In the genomic region with DNA sequence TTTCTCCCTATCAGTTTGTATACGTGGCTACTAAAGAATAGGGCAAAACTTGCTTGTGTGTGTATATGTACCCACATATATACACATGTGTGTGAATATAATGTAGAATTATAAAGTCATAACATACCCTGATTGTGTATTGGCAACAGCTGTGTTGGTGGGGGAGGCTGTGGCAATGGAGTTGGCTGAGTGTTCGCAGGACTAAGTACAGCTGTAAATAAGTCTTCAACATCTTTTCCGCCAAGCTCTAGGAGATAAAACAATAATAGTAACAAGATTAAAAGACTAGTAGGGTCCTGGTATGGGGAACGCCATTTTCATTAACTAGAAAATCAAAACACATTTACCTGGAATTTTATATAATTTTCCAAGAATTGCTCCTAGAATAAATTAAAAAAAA, we compare ENCODE assay signal across 26 cellular contexts.
A peak's percentile ranks its signal among the peaks of the same experiment; 100 is the strongest.
DNase-seq lines count a peak whose midpoint lies in the region; ATAC-seq and FAIRE-seq lines count a peak whose summit lies in the region.
"Had no signal": no experiment of that assay in that cellular context is flagged by ENCODE, and none has a peak within 500 bp of the region (broad histone marks: within the 10 kb centered on the region; RNA-seq: fewer than 3 reads in every experiment).

No MANE protein-coding gene starts in this region.

- no peaks in the 10 kb centered on the region for H3K27me3 ChIP-seq in CD4-positive, CD25-positive, alpha-beta regulatory T cell (ENCODE audit: control insufficient read depth, insufficient read depth, low read length)
- H3K27me3 ChIP-seq: BE2C had no signal

- H3K9me3 Mint-ChIP-seq in CD4-positive, CD25-positive, alpha-beta regulatory T cell, result no peaks in the 10 kb centered on the region
- H3K9me3 Mint-ChIP-seq in effector memory CD8-positive, alpha-beta T cell, result no peaks in the 10 kb centered on the region
- H3K9me3 Mint-ChIP-seq: CD4-positive, alpha-beta T cell; CD8-positive, alpha-beta memory T cell had no signal

- H3K36me3 Mint-ChIP-seq in CD4-positive, CD25-positive, alpha-beta regulatory T cell, result peaks cover 55% of the 10 kb centered on the region
- peaks cover 47% of the 10 kb centered on the region for H3K36me3 Mint-ChIP-seq in effector memory CD8-positive, alpha-beta T cell (ENCODE audit: insufficient read depth)

- H3K27ac ChIP-seq in CD4-positive, CD25-positive, alpha-beta regulatory T cell (ENCODE audit: insufficient read depth, low read length, poor library complexity, severe bottlenecking), result no peak overlapping the region
- H3K27ac ChIP-seq: 22Rv1, A549, C4-2B, GM23248 had no signal

- H3K4me3 Mint-ChIP-seq in CD4-positive, CD25-positive, alpha-beta regulatory T cell, result no peak overlapping the region
- no peak overlapping the region for H3K4me3 Mint-ChIP-seq in effector memory CD8-positive, alpha-beta T cell
- H3K4me3 Mint-ChIP-seq: CD4-positive, alpha-beta T cell; CD8-positive, alpha-beta memory T cell had no signal

- DNase-seq in Right ventricle myocardium superior (no peak), cardiac septum (ENCODE audit: low spot score) (no peak), NCI-H524 treated with DMSO at 0.1 percent for 48 hours (lab: John Stamatoyannopoulos, UW) (no peak), SIG-M5 treated with dmso at 0.1 percent for 504 hours (lab: John Stamatoyannopoulos, UW; ENCODE audit: unreplicated experiment) (no peak), NCI-H774 (lab: John Stamatoyannopoulos, UW) (no peak)
- no peak for DNase-seq in CD4-positive, CD25-positive, alpha-beta regulatory T cell
- no peak for DNase-seq in effector memory CD8-positive, alpha-beta T cell
- DNase-seq: ACHN; AML-193; BE2C; CD4-positive, alpha-beta T cell; CD8-positive, alpha-beta memory T cell; DMS 273 treated with DMSO at 0.1 percent for 48 hours; DMS79; EL; GDM1; GM23248; H7; HCEC 1CT had no signal

- intact Hi-C loops in Right ventricle myocardium superior (cut with DNase I), result no loop called here
- intact Hi-C loops in cardiac septum (cut with DNase I), result no loop called here

- FAIRE-seq in A204.1 (lab: Jason Lieb, UNC), result peak; percentile 71
- FAIRE-seq: A549, D721Med, GM12878, H1 had no signal

- H3K9me3 ChIP-seq in CD4-positive, CD25-positive, alpha-beta regulatory T cell (ENCODE audit: control insufficient read depth in 2 of 2, low read length in 2 of 2), result no peaks in the 10 kb centered on the region
- H3K9me3 ChIP-seq: A549, BE2C had no signal

- peak; percentile 45 for ATAC-seq in Right ventricle myocardium superior (ENCODE audit: poor library complexity)
- no peak for ATAC-seq in CD4-positive, CD25-positive, alpha-beta regulatory T cell (ENCODE audit: low read depth in 2 of 2)
- ATAC-seq in effector memory CD8-positive, alpha-beta T cell (replicated peaks), result no peak
- ATAC-seq: A549, GM12878 had no signal

- peaks cover 0 to 15% (median 7%) of the 10 kb centered on the region in 4 donors for H3K4me1 Mint-ChIP-seq in CD4-positive, CD25-positive, alpha-beta regulatory T cell
- H3K4me1 Mint-ChIP-seq in effector memory CD8-positive, alpha-beta T cell (ENCODE audit: low read depth in 2 of 2), result peaks cover 6 to 7% of the 10 kb centered on the region in 2 donors

- no peaks in the 10 kb centered on the region for H3K27me3 Mint-ChIP-seq in CD4-positive, CD25-positive, alpha-beta regulatory T cell
- no peaks in the 10 kb centered on the region for H3K27me3 Mint-ChIP-seq in effector memory CD8-positive, alpha-beta T cell
- H3K27me3 Mint-ChIP-seq: CD4-positive, alpha-beta T cell; CD8-positive, alpha-beta memory T cell had no signal

- H3K27ac Mint-ChIP-seq in CD4-positive, CD25-positive, alpha-beta regulatory T cell, result peak overlapping the region in 2 of 3 donors; percentile 5 to 39
- peak overlapping the region; percentile 10 to 11 for H3K27ac Mint-ChIP-seq in effector memory CD8-positive, alpha-beta T cell
- H3K27ac Mint-ChIP-seq: CD4-positive, alpha-beta T cell had no signal

- H3K36me3 ChIP-seq in CD4-positive, CD25-positive, alpha-beta regulatory T cell (ENCODE audit: control insufficient read depth, insufficient read depth, low read length), result peaks cover 83% of the 10 kb centered on the region

- no peak overlapping the region for H3K4me3 ChIP-seq in CD4-positive, CD25-positive, alpha-beta regulatory T cell (ENCODE audit: low read depth, low read length)
- H3K4me3 ChIP-seq: A549, GM12878, GM23248 had no signal

- no peaks in the 10 kb centered on the region for H3K4me1 ChIP-seq in CD4-positive, CD25-positive, alpha-beta regulatory T cell (ENCODE audit: control insufficient read depth, insufficient read depth, low read length, poor library complexity, severe bottlenecking)
- H3K4me1 ChIP-seq: A549, BE2C had no signal
